In genomic region chr4:1612278-1613098, GRCh38 we compare ENCODE assay signal across 21 cellular contexts.
"Had no signal": no experiment of that assay in that cellular context is flagged by ENCODE, and none has a peak within 500 bp of the region (broad histone marks: within the 10 kb centered on the region; RNA-seq: fewer than 3 reads in every experiment).

No MANE protein-coding gene starts in this region.

- H3K36me3 ChIP-seq: left ventricle myocardium inferior, ovary, right lobe of liver had no signal

- DNase-seq: activated B cell treated with CpG ODN at 0.5 μM for 24 hours; activated CD4-positive, alpha-beta T cell treated with anti-CD3 and anti-CD28 coated beads for 4 hours; activated CD8-positive, alpha-beta T cell treated with anti-CD3 and anti-CD28 coated beads for 36 hours; activated naive CD4-positive, alpha-beta T cell treated with anti-CD3 and anti-CD28 coated beads for 36 hours; activated T-cell treated with anti-CD3 and anti-CD28 coated beads, Interleukin-2, amount 50 U/mL, for 1 hour; body of pancreas; foreskin melanocyte; head of caudate nucleus; left ventricle myocardium inferior; mesenchymal stem cell; naive B cell; ovary; small intestine; stimulated activated CD4-positive, alpha-beta T cell treated with anti-CD3 and anti-CD28 coated beads, Interleukin-4, amount 100 ng/mL, for 24 hours; T-cell; T-helper 9 cell; testis had no signal

- ATAC-seq: activated CD8-positive, alpha-beta T cell treated with anti-CD3 and anti-CD28 coated beads for 36 hours; body of pancreas; mucosa of descending colon; psoas muscle; stimulated activated effector memory CD8-positive, alpha-beta T cell treated with anti-CD3 and anti-CD28 coated beads, Interleukin-12 subunit alpha, Interleukin-12 subunit beta, amount 100 ng/mL, for 72 hours; T-cell had no signal

- H3K27me3 ChIP-seq: body of pancreas, ovary, right lobe of liver, testis had no signal

- H3K4me1 ChIP-seq: body of pancreas, psoas muscle, right lobe of liver, testis had no signal

- H3K4me3 ChIP-seq: body of pancreas, left ventricle myocardium inferior, mucosa of descending colon, ovary, psoas muscle, right lobe of liver, testis had no signal

- H3K9me3 ChIP-seq: body of pancreas, mucosa of descending colon, ovary, psoas muscle, right lobe of liver, testis had no signal

- H3K27ac ChIP-seq: body of pancreas, left ventricle myocardium inferior, ovary, psoas muscle, right lobe of liver, testis had no signal
